Comparison of ENCODE assay signal across 13 cellular contexts in the genomic region with DNA sequence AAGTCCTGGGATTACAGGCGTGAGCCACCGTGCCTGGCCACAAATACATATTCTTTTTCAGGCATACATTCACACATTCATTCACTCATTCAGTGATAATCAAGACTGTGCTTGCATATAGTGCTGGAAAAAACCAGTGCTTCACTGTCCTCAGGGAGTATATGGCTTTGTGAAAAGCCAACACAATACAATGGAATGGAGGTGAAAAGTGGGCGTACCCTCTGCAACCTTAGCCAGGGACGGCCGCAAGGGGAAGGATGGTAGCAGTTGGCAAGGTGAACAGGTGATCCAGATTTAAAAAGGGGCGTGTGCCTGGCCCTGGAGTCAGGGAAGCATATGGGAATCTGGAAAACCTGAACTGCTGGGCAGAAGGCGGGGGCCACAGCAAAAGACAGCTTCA. TPM values are rescaled to one million over a fixed set of nuclear protein-coding genes. Genes with fewer than 3 reads are reported as not detected.
DNase-seq lines count a peak whose midpoint lies in the region; ATAC-seq and TF ChIP-seq lines count a peak whose summit lies in the region.
"Had no signal": no experiment of that assay in that cellular context is flagged by ENCODE, and none has a peak within 500 bp of the region (broad histone marks: within the 10 kb centered on the region; RNA-seq: fewer than 3 reads in every experiment).

No MANE protein-coding gene starts in this region.

- peaks cover 12% of the 10 kb centered on the region for H3K27me3 ChIP-seq in foreskin keratinocyte
- H3K27me3 ChIP-seq: BE2C had no signal

- no peak overlapping the region for H3K27ac Mint-ChIP-seq in Calu3 (ENCODE audit: unreplicated experiment)
- H3K27ac Mint-ChIP-seq: CD4-positive, CD25-positive, alpha-beta regulatory T cell; CD8-positive, alpha-beta memory T cell had no signal

- BruUV-seq in Calu3 (replicated peaks; lab: Mats Ljungman, UMichigan): no TSS peak

- no peaks in the 10 kb centered on the region for H3K9me3 Mint-ChIP-seq in Calu3 (ENCODE audit: low read depth, unreplicated experiment)

- no peak overlapping the region for H3K4me3 Mint-ChIP-seq in Calu3 (ENCODE audit: low read depth, unreplicated experiment)
- H3K4me3 Mint-ChIP-seq: CD4-positive, CD25-positive, alpha-beta regulatory T cell; CD8-positive, alpha-beta memory T cell had no signal

- H3K36me3 Mint-ChIP-seq in Calu3 (ENCODE audit: insufficient read depth, unreplicated experiment): peaks cover 5% of the 10 kb centered on the region
- H3K36me3 Mint-ChIP-seq: CD4-positive, CD25-positive, alpha-beta regulatory T cell had no signal

- peaks cover 23% of the 10 kb centered on the region for H3K4me1 Mint-ChIP-seq in Calu3 (ENCODE audit: low read depth, unreplicated experiment)
- H3K4me1 Mint-ChIP-seq: CD4-positive, CD25-positive, alpha-beta regulatory T cell; CD8-positive, alpha-beta memory T cell had no signal

- H3K27ac ChIP-seq in foreskin keratinocyte: no peak overlapping the region

- H3K4me1 ChIP-seq in foreskin keratinocyte: no peaks in the 10 kb centered on the region
- H3K4me1 ChIP-seq: BE2C, HAP-1 had no signal

- intact Hi-C loops in Calu3 (cut with micrococcal nuclease; ENCODE audit: unreplicated experiment): no loop called here

- peak; percentile 4 for DNase-seq in NCI-H82 (lab: John Stamatoyannopoulos, UW)
- DNase-seq in NCI-H82 treated with DMSO at 0.1 percent for 48 hours (lab: John Stamatoyannopoulos, UW; ENCODE audit: unreplicated experiment): no peak
- peak; percentile 28 for DNase-seq in NCI-H69 (lab: John Stamatoyannopoulos, UW)
- DNase-seq in foreskin keratinocyte: no peak
- DNase-seq in activated CD4-positive, alpha-beta T cell treated with anti-CD3 and anti-CD28 coated beads for 1 hour: no peak
- DNase-seq in Calu3: no peak
- DNase-seq: ACHN; BE2C; C1 segment of cervical spinal cord; CD4-positive, CD25-positive, alpha-beta regulatory T cell; CD8-positive, alpha-beta memory T cell; COR-L47 had no signal

- no peaks in the 10 kb centered on the region for H3K27me3 Mint-ChIP-seq in Calu3 (ENCODE audit: unreplicated experiment)

- peak; percentile 46 for ATAC-seq in foreskin keratinocyte

- CTCF ChIA-PET in Calu3 (lab: Charles Lee): no interaction called here

- TF ChIP-seq CTCF in foreskin keratinocyte (conservative IDR thresholded peaks at IDR 0.05): no peak
- no peak for TF ChIP-seq CTCF in Calu3 (IDR thresholded peaks at IDR 0.05; ENCODE audit: unreplicated experiment)

RNA-seq across cellular contexts. Expression of a gene that starts 18.1 kb away (rescaled TPM):
- total RNA-seq in foreskin keratinocyte (6.4 and 6.6 TPM in 2 replicates), Calu3 (2022) (17.6 and 22.0 TPM in 2 replicates)
- 0.62 and 0.78 TPM in 2 replicates for polyA plus RNA-seq in foreskin keratinocyte

RNA-seq across cellular contexts. Expression of a gene that starts 58.1 kb away (rescaled TPM):
- total RNA-seq in foreskin keratinocyte (not detected in 2 replicates), Calu3 (2022) (6.6 and 9.1 TPM in 2 replicates)
- polyA plus RNA-seq in foreskin keratinocyte: not detected in 2 replicates
- total RNA-seq: CD4-positive, CD25-positive, alpha-beta regulatory T cell; CD8-positive, alpha-beta memory T cell had no signal
- polyA plus RNA-seq: CD4-positive, CD25-positive, alpha-beta regulatory T cell; CD8-positive, alpha-beta memory T cell had no signal

Comparison
In these comparisons a context has a peak if more than half of its experiments do, and no peak if none do; other contexts are left out.
1. DNase-seq: peak in NCI-H82 (single experiment) and NCI-H69 (single experiment); none in NCI-H82 treated with DMSO at 0.1 percent for 48 hours (single experiment), foreskin keratinocyte (0 of 2), activated CD4-positive, alpha-beta T cell treated with anti-CD3 and anti-CD28 coated beads for 1 hour (single experiment) and Calu3 (single experiment).